In the genomic region with DNA sequence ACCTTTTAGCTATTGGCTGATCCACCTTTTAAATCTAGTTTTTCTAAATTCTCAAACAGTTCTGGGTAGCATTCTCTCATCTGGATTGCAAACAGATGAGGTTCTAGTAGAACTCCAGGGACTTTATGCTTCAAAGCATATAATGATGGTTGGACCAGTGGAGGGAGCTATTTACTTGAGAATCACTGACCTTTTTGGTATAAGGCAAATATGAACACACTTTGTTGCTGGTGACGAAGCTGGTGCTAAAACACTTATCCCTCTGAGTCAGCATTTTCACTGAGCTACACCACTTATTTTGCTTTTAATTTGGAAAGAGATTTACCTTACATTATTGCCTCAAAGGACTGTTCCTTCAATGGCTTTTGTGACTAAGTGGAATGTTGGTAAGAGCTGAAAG, we compare ENCODE assay signal across 8 cellular contexts. TPM values are rescaled to one million over a fixed set of nuclear protein-coding genes. Genes with fewer than 3 reads are reported as not detected.
DNase-seq lines count a peak whose midpoint lies in the region; ATAC-seq, FAIRE-seq and TF ChIP-seq lines count a peak whose summit lies in the region.

No MANE protein-coding gene starts in this region.

- in situ Hi-C loops in K562 (cut with MboI) = no loop called here

- no peak overlapping the region for H3K27ac ChIP-seq in K562 (ENCODE audit: extremely low read depth, low read depth, low read length)

- H3K4me2 ChIP-seq in K562 (ENCODE audit: insufficient read depth, low read length) = no peak overlapping the region

- TF ChIP-seq EP300 in K562 (IDR thresholded peaks at IDR 0.05; ENCODE audit: low read length) = no peak

- H3K36me3 ChIP-seq in K562 (ENCODE audit: control insufficient read depth, insufficient read depth, low read length) = no peaks in the 10 kb centered on the region

- no peaks in the 10 kb centered on the region for H3K36me3 Mint-ChIP-seq in nephron (ENCODE audit: low read depth)
- H3K36me3 Mint-ChIP-seq in mesothelial cell of epicardium = no peaks in the 10 kb centered on the region

- H4K20me1 ChIP-seq in K562 (replicated peaks; ENCODE audit: control insufficient read depth, insufficient read depth, low read length) = no peaks in the 10 kb centered on the region

- no peak overlapping the region for H3K9ac ChIP-seq in K562 (ENCODE audit: insufficient read depth in 1 of 2, low read depth in 2 of 2, low read length in 2 of 2)

- no peaks in the 10 kb centered on the region for H3K4me1 ChIP-seq in K562 (replicated peaks in 1 of 2; ENCODE audit: control insufficient read depth in 2 of 2, insufficient read depth in 2 of 2, low read length in 2 of 2)

- no TSS peak for BruUV-seq in K562 (replicated peaks; lab: Mats Ljungman, UMichigan)

- CTCF ChIA-PET in K562 (lab: Yijun Ruan, JAX; ENCODE audit: low intra/inter-chr PET ratio) = no interaction called here

- no peak for TF ChIP-seq POLR2A in K562 (conservative IDR thresholded peaks at IDR 0.05)

- 8% methylated on average over 1 of the region's 1 CpG for WGBS in K562 (ENCODE audit: insufficient coverage, low coverage, missing lambda C conversion rate)

- TF ChIP-seq RAD21 in K562 (CRISPR knock-in tag; conservative IDR thresholded peaks at IDR 0.05 in 1 of 2, IDR thresholded peaks at IDR 0.05 in 1 of 2) = peak in 1 of 2 experiments; percentile 16; a peak in 1 of 4 replicates

- FAIRE-seq in K562 (lab: Jason Lieb, UNC) = no peak

- TF ChIP-seq CTCF in K562 (IDR thresholded peaks at IDR 0.05 in 2 of 3, conservative IDR thresholded peaks at IDR 0.05 in 1 of 3; ENCODE audit: insufficient read depth in 2 of 3, low read depth in 1 of 3, low read length in 3 of 3) = no peak
- TF ChIP-seq CTCF in nephron (IDR thresholded peaks at IDR 0.05; ENCODE audit: unreplicated experiment in 3 of 3) = peak in 2 of 3 experiments; percentile 22 to 36
- TF ChIP-seq CTCF in mesothelial cell of epicardium (IDR thresholded peaks at IDR 0.05; ENCODE audit: unreplicated experiment) = no peak

- H3K27me3 Mint-ChIP-seq in nephron (ENCODE audit: low read depth) (no peaks in the 10 kb centered on the region), mesothelial cell of epicardium (ENCODE audit: low read depth) (peaks cover 2% of the 10 kb centered on the region)

- H3K27ac Mint-ChIP-seq in nephron (no peak overlapping the region), mesothelial cell of epicardium (no peak overlapping the region)

- no peaks in the 10 kb centered on the region for H3K27me3 ChIP-seq in K562 (ENCODE audit: control insufficient read depth in 2 of 2, insufficient read depth in 2 of 2, low read length in 2 of 2)

- H3K4me1 Mint-ChIP-seq in nephron (no peaks in the 10 kb centered on the region), mesothelial cell of epicardium (no peaks in the 10 kb centered on the region)

- intact Hi-C loops in K562 (cut with micrococcal nuclease) = no loop called here

- DNase-seq in NCI-H2029 treated with DMSO at 0.1 percent for 48 hours (lab: John Stamatoyannopoulos, UW) = peak; percentile 49
- DNase-seq in K562 (ENCODE audit: extremely low read depth in 1 of 4, low spot score in 3 of 4) = no peak
- DNase-seq in mesothelial cell of epicardium (ENCODE audit: low spot score in 2 of 2, unreplicated experiment in 2 of 2) = no peak
- no peak for DNase-seq in UCSD-AML1 (lab: John Stamatoyannopoulos, UW; ENCODE audit: unreplicated experiment)
- no peak for DNase-seq in NCI-H2227 (lab: John Stamatoyannopoulos, UW; ENCODE audit: unreplicated experiment)

- H3K9me3 Mint-ChIP-seq in nephron (no peaks in the 10 kb centered on the region), mesothelial cell of epicardium (no peaks in the 10 kb centered on the region)

- H3K9me1 ChIP-seq in K562 (ENCODE audit: control insufficient read depth, insufficient read depth, low read length) = no peaks in the 10 kb centered on the region

- H3K4me3 ChIP-seq in K562 = no peak overlapping the region

- POLR2A ChIA-PET in K562 (lab: Yijun Ruan, JAX) = no interaction called here

- no peaks in the 10 kb centered on the region for H3K79me2 ChIP-seq in K562 (ENCODE audit: control insufficient read depth, insufficient read depth, low read length)

- no peak overlapping the region for H2AFZ ChIP-seq in K562 (ENCODE audit: low read depth, low read length)

- H3K4me3 Mint-ChIP-seq in nephron = no peak overlapping the region
- no peak overlapping the region for H3K4me3 Mint-ChIP-seq in mesothelial cell of epicardium

- no peaks in the 10 kb centered on the region for H3K9me3 ChIP-seq in K562 (replicated peaks; ENCODE audit: control insufficient read depth, insufficient read depth, low read depth, low read length)

- peak; percentile 62 for ATAC-seq in GM18868 (IDR thresholded peaks at IDR 0.05; ENCODE audit: unreplicated experiment)
- ATAC-seq in K562 = no peak
- no peak for ATAC-seq in GM21528 (IDR thresholded peaks at IDR 0.05; ENCODE audit: low FRiP score, unreplicated experiment)

TF ChIP-seq in K562, 482 proteins besides CTCF, POLR2A, EP300 and RAD21:
- TF ChIP-seq TOE1 (IDR thresholded peaks at IDR 0.05; ENCODE audit: borderline replicate concordance) (no peak), TOE1 (CRISPR knock-in tag; IDR thresholded peaks at IDR 0.05; ENCODE audit: borderline replicate concordance, low read depth) (no peak), ZNF778 (CRISPR knock-in tag; IDR thresholded peaks at IDR 0.05) (no peak), SOX6 (IDR thresholded peaks at IDR 0.05) (no peak), PCBP1 (IDR thresholded peaks at IDR 0.05; ENCODE audit: low read depth, low read length, poor library complexity, severe bottlenecking) (no peak), ZNF316 (IDR thresholded peaks at IDR 0.05) (peak; percentile 76), MAFF (IDR thresholded peaks at IDR 0.05; ENCODE audit: low read length) (peak; percentile 41; the same call in 1 of the 2 replicates), ZNF274 (IDR thresholded peaks at IDR 0.05; ENCODE audit: borderline replicate concordance, low read depth, low read length) (no peak), MED1 (CRISPR knock-in tag; IDR thresholded peaks at IDR 0.05; ENCODE audit: borderline replicate concordance) (no peak), TSC22D4 (tag; IDR thresholded peaks at IDR 0.05) (no peak), SREBF2 (CRISPR knock-in tag; IDR thresholded peaks at IDR 0.05) (no peak), ZNF695 (CRISPR knock-in tag; IDR thresholded peaks at IDR 0.05) (no peak), C11orf30 (IDR thresholded peaks at IDR 0.05; ENCODE audit: low read depth) (peak; percentile 54; the same call in 1 of the 2 replicates), MAFG (tag; conservative IDR thresholded peaks at IDR 0.05) (peak; percentile 89), STAG1 (CRISPR knock-in tag; IDR thresholded peaks at IDR 0.05; ENCODE audit: borderline replicate concordance) (no peak), SAFB (IDR thresholded peaks at IDR 0.05; ENCODE audit: borderline replicate concordance, low read depth, low read length) (no peak), GATA2 (CRISPR knock-in tag; IDR thresholded peaks at IDR 0.05) (no peak), ZNF121 (CRISPR knock-in tag; conservative IDR thresholded peaks at IDR 0.05) (no peak)
- TF ChIP-seq, protein P1, sequence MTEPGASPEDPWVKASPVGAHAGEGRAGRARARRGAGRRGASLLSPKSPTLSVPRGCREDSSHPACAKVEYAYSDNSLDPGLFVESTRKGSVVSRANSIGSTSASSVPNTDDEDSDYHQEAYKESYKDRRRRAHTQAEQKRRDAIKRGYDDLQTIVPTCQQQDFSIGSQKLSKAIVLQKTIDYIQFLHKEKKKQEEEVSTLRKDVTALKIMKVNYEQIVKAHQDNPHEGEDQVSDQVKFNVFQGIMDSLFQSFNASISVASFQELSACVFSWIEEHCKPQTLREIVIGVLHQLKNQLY (CRISPR knock-in tag; conservative IDR thresholded peaks at IDR 0.05) = no peak
- TF ChIP-seq, protein P2, sequence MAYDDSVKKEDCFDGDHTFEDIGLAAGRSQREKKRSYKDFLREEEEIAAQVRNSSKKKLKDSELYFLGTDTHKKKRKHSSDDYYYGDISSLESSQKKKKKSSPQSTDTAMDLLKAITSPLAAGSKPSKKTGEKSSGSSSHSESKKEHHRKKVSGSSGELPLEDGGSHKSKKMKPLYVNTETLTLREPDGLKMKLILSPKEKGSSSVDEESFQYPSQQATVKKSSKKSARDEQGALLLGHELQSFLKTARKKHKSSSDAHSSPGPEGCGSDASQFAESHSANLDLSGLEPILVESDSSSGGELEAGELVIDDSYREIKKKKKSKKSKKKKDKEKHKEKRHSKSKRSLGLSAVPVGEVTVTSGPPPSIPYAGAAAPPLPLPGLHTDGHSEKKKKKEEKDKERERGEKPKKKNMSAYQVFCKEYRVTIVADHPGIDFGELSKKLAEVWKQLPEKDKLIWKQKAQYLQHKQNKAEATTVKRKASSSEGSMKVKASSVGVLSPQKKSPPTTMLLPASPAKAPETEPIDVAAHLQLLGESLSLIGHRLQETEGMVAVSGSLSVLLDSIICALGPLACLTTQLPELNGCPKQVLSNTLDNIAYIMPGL (CRISPR knock-in tag; IDR thresholded peaks at IDR 0.05) = no peak

RNA-seq across cellular contexts. Expression of a gene that starts 58.6 kb away (rescaled TPM):
- total RNA-seq in K562 (2011; cell fraction: chromatin; rRNA removed; ENCODE audit: low replicate concordance) = not detected in 2 replicates
- total RNA-seq in K562 (2011; cell fraction: nucleolus; rRNA removed) = not detected in 2 replicates
- not detected in 2 replicates for total RNA-seq in K562 (2011; cell fraction: nucleoplasm; rRNA removed)
- total RNA-seq in K562 (2014; rRNA removed) (not detected in 2 replicates), K562 (2014; rRNA removed; fragmentation: Illumina TruSeq; extraction: Trizol) (not detected in 2 replicates), K562 (2015; rRNA removed; fragmentation: Illumina TruSeq; extraction: Trizol) (not detected in 2 replicates), K562 (2021) (not detected in 2 replicates), mesothelial cell of epicardium (0.71 to 0.87 TPM (median 0.81 TPM) in 3 replicates)
- polyA plus RNA-seq in K562 (2011; rRNA removed) (not detected in 2 replicates), K562 (2014; fragmentation: Illumina TruSeq; extraction: Trizol) (not detected in 2 replicates), K562 (2014; fragmentation: Nextera tagmentation; extraction: Ambion mirVana) (not detected), K562 (2014; rRNA removed) (not detected in 2 replicates)
- polyA plus RNA-seq in K562 (2011; cell fraction: cytosol; rRNA removed) = not detected in 2 replicates
- not detected in 2 replicates for polyA plus RNA-seq in K562 (2011; cell fraction: nucleus; rRNA removed)
- polyA plus RNA-seq in K562 (2012) = not detected in 2 replicates
- polyA minus RNA-seq in K562 (2011; rRNA and poly(A)+ RNA removed) = not detected in 2 replicates
- not detected in 2 replicates for polyA minus RNA-seq in K562 (2011; cell fraction: cytosol; rRNA and poly(A)+ RNA removed)
- not detected in 2 replicates for polyA minus RNA-seq in K562 (2011; cell fraction: nucleus; rRNA and poly(A)+ RNA removed)

Comparison
In these comparisons a context has a peak if more than half of its experiments do, and no peak if none do; other contexts are left out.
1. CTCF ChIP-seq: peak in nephron (2 of 3); none in K562 (0 of 3) and mesothelial cell of epicardium (single experiment).